8 cellular contexts compared by ENCODE assay signal in the genomic region with DNA sequence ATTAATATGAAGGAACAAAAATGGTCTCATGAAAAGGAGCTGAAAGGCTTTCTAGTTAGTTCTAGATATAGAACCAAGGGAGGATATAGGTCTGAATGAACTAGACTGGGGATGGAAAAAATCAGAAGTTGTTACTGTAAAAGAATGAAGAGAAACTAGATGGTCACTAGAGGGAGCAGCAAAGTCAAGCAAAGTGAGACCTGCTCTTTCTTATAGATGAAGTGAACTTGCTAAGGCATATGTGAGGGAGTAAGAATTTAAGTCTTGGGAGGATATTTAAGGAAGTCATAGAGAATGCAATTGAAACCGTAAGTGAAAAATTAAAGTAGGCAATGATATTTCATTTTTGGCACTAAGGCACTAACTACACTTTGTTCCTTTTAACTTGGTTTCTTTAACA.
DNase-seq lines count a peak whose midpoint lies in the region; ATAC-seq, FAIRE-seq and TF ChIP-seq lines count a peak whose summit lies in the region.
"Not testable (repeated sequence)": the region's sequence is repeated elsewhere in the genome, so short reads cannot be mapped to it uniquely, and the experiment has no call there.

No MANE protein-coding gene starts in this region.

- H3K27me3 ChIP-seq in keratinocyte (ENCODE audit: control insufficient read depth, extremely low read depth, insufficient read depth, low read length); upper lobe of right lung: not testable (repeated sequence)

- H2AFZ ChIP-seq in keratinocyte (ENCODE audit: control insufficient read depth, low read length), result not testable (repeated sequence)

- ATAC-seq in GM19328 (IDR thresholded peaks at IDR 0.05; ENCODE audit: unreplicated experiment), result peak; percentile 62
- ATAC-seq in HG02763 (IDR thresholded peaks at IDR 0.05; ENCODE audit: unreplicated experiment), result peak; percentile 49
- ATAC-seq in upper lobe of right lung, result peak; percentile 55

- DNase-seq in ELR (ENCODE audit: low read depth) (peak; percentile 64), LoVo (ENCODE audit: low spot score) (peak; percentile 2), RPMI7951 (ENCODE audit: low read depth) (peak; percentile 22), cerebellar cortex (ENCODE audit: low spot score) (peak; percentile 64)
- DNase-seq in keratinocyte (ENCODE audit: low read depth, low spot score); upper lobe of right lung: not testable (repeated sequence)

- not testable (repeated sequence) for H3K79me2 ChIP-seq in keratinocyte (ENCODE audit: control insufficient read depth, insufficient read depth, low read length)

- not testable (repeated sequence) for H3K36me3 ChIP-seq in keratinocyte (ENCODE audit: control insufficient read depth in 2 of 2, extremely low read depth in 1 of 2, insufficient read depth in 2 of 2, low read length in 2 of 2); upper lobe of right lung

- dilution Hi-C loops in keratinocyte (cut with MboI; ENCODE audit: extremely low pct_ligation_motif_present, low sequenced_read_pairs), result not testable (repeated sequence)

- not testable (repeated sequence) for H3K4me1 ChIP-seq in keratinocyte (ENCODE audit: control insufficient read depth, extremely low read depth, insufficient read depth, low read length); upper lobe of right lung

- FAIRE-seq in keratinocyte (lab: Jason Lieb, UNC), result not testable (repeated sequence)

- H3K4me2 ChIP-seq in keratinocyte (ENCODE audit: control insufficient read depth, extremely low read depth, insufficient read depth, low read depth, low read length), result not testable (repeated sequence)

- H3K27ac ChIP-seq in keratinocyte (ENCODE audit: control insufficient read depth, insufficient read depth, low read length); upper lobe of right lung: not testable (repeated sequence)

- not testable (repeated sequence) for H3K9ac ChIP-seq in keratinocyte (ENCODE audit: control insufficient read depth, extremely low read depth, insufficient read depth, low read length)

- peak in 2 of 3 experiments; percentile 18 to 28 for TF ChIP-seq CTCF in keratinocyte (optimal IDR thresholded peaks at IDR 0.05 in 1 of 3, IDR thresholded peaks at IDR 0.05 in 1 of 3, conservative IDR thresholded peaks at IDR 0.05 in 1 of 3; ENCODE audit: extremely low read depth in 1 of 3, insufficient read depth in 2 of 3, low read length in 3 of 3)
- TF ChIP-seq CTCF in upper lobe of right lung (IDR thresholded peaks at IDR 0.05), result peak; percentile 33

- H3K9me1 ChIP-seq in keratinocyte (ENCODE audit: control insufficient read depth, extremely low read depth, insufficient read depth, low read length), result not testable (repeated sequence)

- not testable (repeated sequence) for H3K9me3 ChIP-seq in keratinocyte (ENCODE audit: control insufficient read depth, low read depth, low read length); upper lobe of right lung

- intact Hi-C loops in upper lobe of right lung (cut with DNase I), result not testable (repeated sequence)

- H4K20me1 ChIP-seq in keratinocyte (ENCODE audit: control insufficient read depth, extremely low read depth, insufficient read depth, low read length), result not testable (repeated sequence)

- H3K4me3 ChIP-seq in keratinocyte (ENCODE audit: control insufficient read depth in 2 of 3, extremely low read depth in 1 of 3, insufficient read depth in 2 of 3, low read depth in 1 of 3, low read length in 3 of 3); upper lobe of right lung: not testable (repeated sequence)
